In the genomic region with DNA sequence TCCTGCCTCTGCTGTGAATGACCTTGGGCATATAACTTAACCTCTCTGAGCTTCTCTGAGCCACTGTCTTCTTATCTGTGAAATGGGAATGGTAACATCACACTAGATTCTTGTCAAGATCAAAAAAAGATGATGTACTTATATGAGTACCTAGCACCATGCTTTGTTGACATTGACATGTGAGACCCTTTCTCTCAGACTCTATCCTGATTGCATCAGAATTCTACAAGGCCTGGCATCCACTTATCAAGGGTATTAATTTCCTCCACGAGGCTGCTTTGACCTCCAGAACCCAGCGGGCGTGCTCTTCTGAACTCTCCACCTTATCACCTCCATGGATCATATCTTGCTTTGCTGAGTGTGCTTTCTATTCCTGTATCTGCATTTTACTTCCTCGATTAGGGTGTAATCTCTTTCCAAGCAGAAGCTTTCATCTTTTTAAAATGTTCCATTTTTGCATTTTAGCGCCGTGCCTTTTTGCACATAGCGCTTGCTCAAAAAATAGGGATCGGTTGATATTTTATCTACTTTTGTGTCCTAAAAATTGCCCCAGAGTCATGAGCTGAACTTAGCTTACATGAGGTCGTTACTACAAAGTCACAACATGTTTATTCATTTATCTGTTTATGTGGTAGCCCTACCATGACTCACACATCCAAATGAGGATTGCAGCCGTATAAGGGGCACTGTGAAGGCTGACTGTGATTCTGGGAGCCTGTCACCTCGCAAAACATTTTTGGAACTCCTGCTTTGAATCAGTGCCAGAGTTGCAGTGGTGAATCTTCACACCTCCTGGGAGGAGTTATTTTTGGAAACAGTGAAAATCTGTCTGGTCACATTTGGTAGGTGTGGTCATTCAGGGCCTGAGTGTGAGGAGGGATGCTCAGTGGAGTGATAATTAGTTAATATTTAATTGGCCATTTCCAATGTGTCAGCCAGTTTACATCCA, we compare ENCODE assay signal across 9 cellular contexts.
DNase-seq lines count a peak whose midpoint lies in the region; TF ChIP-seq lines count a peak whose summit lies in the region.
"Had no signal": no experiment of that assay in that cellular context is flagged by ENCODE, and none has a peak within 500 bp of the region (broad histone marks: within the 10 kb centered on the region; RNA-seq: fewer than 3 reads in every experiment).

No MANE protein-coding gene starts in this region.

- H3K9me3 ChIP-seq in esophagus squamous epithelium (no peaks in the 10 kb centered on the region), suprapubic skin (no peaks in the 10 kb centered on the region)

- H3K27me3 ChIP-seq in esophagus squamous epithelium (no peaks in the 10 kb centered on the region), suprapubic skin (no peaks in the 10 kb centered on the region)

- DNase-seq in NCI-H2171 treated with DMSO at 0.1 percent for 48 hours (lab: John Stamatoyannopoulos, UW) (peak; percentile 19), NCI-H2171 (lab: John Stamatoyannopoulos, UW) (no peak), HUDEP-2 (lab: John Stamatoyannopoulos, UW; ENCODE audit: unreplicated experiment in 76 of 76) (peak in 53 of 76 experiments; percentile 6 to 76 (median 41)), esophagus squamous epithelium (lab: John Stamatoyannopoulos, UW) (no peak), suprapubic skin (ENCODE audit: low spot score in 2 of 2) (peak; percentile 16 to 26), NCI-H2107 treated with DMSO at 0.1 percent for 48 hours (lab: John Stamatoyannopoulos, UW; ENCODE audit: unreplicated experiment) (no peak), NCI-H82 (lab: John Stamatoyannopoulos, UW) (no peak), hepatic stellate cell (ENCODE audit: low spot score) (no peak)

- no peak for TF ChIP-seq EP300 in suprapubic skin (IDR thresholded peaks at IDR 0.05)

- TF ChIP-seq CTCF in esophagus squamous epithelium (IDR thresholded peaks at IDR 0.05) (no peak), suprapubic skin (IDR thresholded peaks at IDR 0.05) (no peak)

- intact Hi-C loops in esophagus squamous epithelium (cut with DNase I) = no loop called here

- no peaks in the 10 kb centered on the region for H3K36me3 ChIP-seq in esophagus squamous epithelium
- H3K36me3 ChIP-seq in suprapubic skin = no peaks in the 10 kb centered on the region

- TF ChIP-seq POLR2A in esophagus squamous epithelium (IDR thresholded peaks at IDR 0.05) = no peak
- no peak for TF ChIP-seq POLR2A in suprapubic skin (IDR thresholded peaks at IDR 0.05)

- H3K27ac ChIP-seq in esophagus squamous epithelium (peak overlapping the region; percentile 63 to 87 (median 83)), suprapubic skin (peak overlapping the region; percentile 73)
- H3K27ac ChIP-seq: A549 had no signal

- 73% methylated on average over 11 of the region's 11 CpGs for WGBS in esophagus squamous epithelium, 2 donors
- 59% methylated on average over 11 of the region's 11 CpGs for WGBS in suprapubic skin

- H3K4me1 ChIP-seq in esophagus squamous epithelium (peaks cover 0 to 53% (median 29%) of the 10 kb centered on the region in 3 donors), suprapubic skin (peaks cover 30% of the 10 kb centered on the region)
- H3K4me1 ChIP-seq: A549 had no signal

- H3K4me3 ChIP-seq in esophagus squamous epithelium = no peak overlapping the region
- H3K4me3 ChIP-seq in suprapubic skin = no peak overlapping the region
- H3K4me3 ChIP-seq: A549 had no signal

Comparison
In these comparisons a context has a peak if more than half of its experiments do, and no peak if none do; other contexts are left out.
1. DNase-seq: peak in NCI-H2171 treated with DMSO at 0.1 percent for 48 hours (single experiment), HUDEP-2 (53 of 76) and suprapubic skin (2 of 2); none in NCI-H2171 (single experiment), esophagus squamous epithelium (single experiment), NCI-H2107 treated with DMSO at 0.1 percent for 48 hours (single experiment), NCI-H82 (single experiment) and hepatic stellate cell (single experiment).